Comparison of ENCODE assay signal across 29 cellular contexts in genomic region chr3:81530180-81530939, GRCh38.
"Had no signal": no experiment of that assay in that cellular context is flagged by ENCODE, and none has a peak within 500 bp of the region (broad histone marks: within the 10 kb centered on the region; RNA-seq: fewer than 3 reads in every experiment).

No MANE protein-coding gene starts in this region.

- H3K27ac Mint-ChIP-seq: activated CD8-positive, alpha-beta memory T cell treated with anti-CD3 and anti-CD28 coated beads, Interleukin-2, amount 10 ng/mL, durations not matched to agents 7 days and 5 days; activated naive CD8-positive, alpha-beta T cell treated with anti-CD3 and anti-CD28 coated beads, Interleukin-2, amount 50 U/mL, for 24 hours; activated T-cell treated with anti-CD3 and anti-CD28 coated beads, Interleukin-2, amount 50 U/mL, for 24 hours; activated T-helper 1 cell treated with anti-CD3 and anti-CD28 coated beads, Interleukin-12 subunit alpha, Interleukin-12 subunit beta, Interleukin-2, Interleukin-4 antibody, amounts not matched to agents 30 ng/mL and 10 ng/mL and 1 ng/mL, durations not matched to agents 14 hours and 24 hours and 36 hours; T-helper 17 cell; WTC11 had no signal

- DNase-seq: activated CD4-positive, alpha-beta T cell treated with anti-CD3 and anti-CD28 coated beads for 1 hour; activated CD4-positive, alpha-beta T cell treated with anti-CD3 and anti-CD28 coated beads, Interleukin-2, amount 10 ng/mL, durations not matched to agents 24 days and 14 days; activated CD4-positive, alpha-beta T cell treated with anti-CD3 and anti-CD28 coated beads, Interleukin-2, amount 50 U/mL, for 48 hours; activated CD8-positive, alpha-beta memory T cell treated with anti-CD3 and anti-CD28 coated beads, Interleukin-2, amount 10 ng/mL, durations not matched to agents 7 days and 5 days; activated effector memory CD4-positive, alpha-beta T cell treated with anti-CD3 and anti-CD28 coated beads, Interleukin-2, amount 50 U/mL, for 16 hours; activated naive CD4-positive, alpha-beta T cell treated with Interleukin-2 at 50 U/mL for 16 hours; activated naive CD8-positive, alpha-beta T cell treated with anti-CD3 and anti-CD28 coated beads, Interleukin-2, amount 50 U/mL, for 24 hours; activated T-cell treated with anti-CD3 and anti-CD28 coated beads, Interleukin-2, amount 50 U/mL, for 24 hours; amniotic stem cell; body of pancreas; central memory CD4-positive, alpha-beta T cell; MM.1S; NCI-H1105; NCI-H1436; NCI-H1694 treated with DMSO at 0.1 percent for 48 hours; NCI-H2029 treated with DMSO at 0.1 percent for 48 hours; NCI-H345; NCI-H510A; NCI-H69; PC-9; SIG-M5; T-helper 17 cell; T-helper 9 cell had no signal

- H3K27me3 Mint-ChIP-seq: activated CD4-positive, alpha-beta T cell treated with anti-CD3 and anti-CD28 coated beads, Interleukin-2, amount 10 ng/mL, durations not matched to agents 24 days and 14 days; activated CD8-positive, alpha-beta memory T cell treated with anti-CD3 and anti-CD28 coated beads, Interleukin-2, amount 10 ng/mL, durations not matched to agents 7 days and 5 days; activated naive CD8-positive, alpha-beta T cell treated with anti-CD3 and anti-CD28 coated beads, Interleukin-2, amount 50 U/mL, for 24 hours; activated T-cell treated with anti-CD3 and anti-CD28 coated beads, Interleukin-2, amount 50 U/mL, for 24 hours; T-helper 17 cell had no signal

- H3K9ac ChIP-seq: KMS-11 had no signal

- H3K4me3 Mint-ChIP-seq: activated CD4-positive, alpha-beta T cell treated with anti-CD3 and anti-CD28 coated beads, Interleukin-2, amount 10 ng/mL, durations not matched to agents 24 days and 14 days; activated CD8-positive, alpha-beta memory T cell treated with anti-CD3 and anti-CD28 coated beads, Interleukin-2, amount 10 ng/mL, durations not matched to agents 7 days and 5 days; activated naive CD8-positive, alpha-beta T cell treated with anti-CD3 and anti-CD28 coated beads, Interleukin-2, amount 50 U/mL, for 24 hours; activated T-cell treated with anti-CD3 and anti-CD28 coated beads, Interleukin-2, amount 50 U/mL, for 24 hours; activated T-helper 1 cell treated with anti-CD3 and anti-CD28 coated beads, Interleukin-12 subunit alpha, Interleukin-12 subunit beta, Interleukin-2, Interleukin-4 antibody, amounts not matched to agents 30 ng/mL and 10 ng/mL and 1 ng/mL, durations not matched to agents 14 hours and 24 hours and 36 hours; T-helper 17 cell; WTC11 had no signal

- H3K27me3 ChIP-seq: ascending aorta, body of pancreas had no signal

- H2AFZ ChIP-seq: PC-9 had no signal

- FAIRE-seq: bronchial epithelial cell had no signal

- H3K27ac ChIP-seq: ascending aorta, body of pancreas, KMS-11, PC-9 had no signal

- H3K4me3 ChIP-seq: ascending aorta, body of pancreas, PC-9 had no signal

- H3K4me1 ChIP-seq: ascending aorta, body of pancreas had no signal

- H3K9me3 ChIP-seq: ascending aorta, body of pancreas had no signal

- ATAC-seq: activated CD8-positive, alpha-beta memory T cell treated with anti-CD3 and anti-CD28 coated beads, Interleukin-2, amount 10 ng/mL, durations not matched to agents 7 days and 5 days; activated naive CD4-positive, alpha-beta T cell treated with anti-CD3 and anti-CD28 coated beads, Interleukin-2, amount 50 U/mL, for 72 hours; activated naive CD8-positive, alpha-beta T cell treated with anti-CD3 and anti-CD28 coated beads, Interleukin-2, amount 50 U/mL, for 24 hours; body of pancreas; T-helper 17 cell; WTC11 had no signal

- H3K4me2 ChIP-seq: KMS-11, PC-9 had no signal

- H3K4me1 Mint-ChIP-seq: activated CD4-positive, alpha-beta T cell treated with anti-CD3 and anti-CD28 coated beads, Interleukin-2, amount 10 ng/mL, durations not matched to agents 24 days and 14 days; activated CD8-positive, alpha-beta memory T cell treated with anti-CD3 and anti-CD28 coated beads, Interleukin-2, amount 10 ng/mL, durations not matched to agents 7 days and 5 days; activated naive CD8-positive, alpha-beta T cell treated with anti-CD3 and anti-CD28 coated beads, Interleukin-2, amount 50 U/mL, for 24 hours; T-helper 17 cell; WTC11 had no signal
